In genomic region chr9:16310288-16311145, GRCh38 we compare ENCODE assay signal across 23 cellular contexts.
A peak's percentile ranks its signal among the peaks of the same experiment; 100 is the strongest.
DNase-seq lines count a peak whose midpoint lies in the region; ATAC-seq and TF ChIP-seq lines count a peak whose summit lies in the region.
"Had no signal": no experiment of that assay in that cellular context is flagged by ENCODE, and none has a peak within 500 bp of the region (broad histone marks: within the 10 kb centered on the region; RNA-seq: fewer than 3 reads in every experiment).

No MANE protein-coding gene starts in this region.

- DNase-seq in NCI-H69 (lab: John Stamatoyannopoulos, UW) (peak; percentile 34), nephron progenitor cell (no peak), testis (peak; percentile 37), OCI-M2 (lab: John Stamatoyannopoulos, UW; ENCODE audit: unreplicated experiment) (no peak)
- DNase-seq in central memory CD4-positive, alpha-beta T cell, result no peak
- DNase-seq: activated CD4-positive, alpha-beta T cell treated with anti-CD3 and anti-CD28 coated beads for 4 hours; activated T-cell treated with anti-CD3 and anti-CD28 coated beads, Interleukin-2, amount 50 U/mL, for 1 hour; AML-193; foreskin melanocyte; NCI-H146; stimulated activated CD4-positive, alpha-beta T cell treated with anti-CD3 and anti-CD28 coated beads, Interleukin-4, amount 100 ng/mL, for 24 hours; stimulated activated CD8-positive, alpha-beta memory T cell treated with anti-CD3 and anti-CD28 coated beads, Interleukin-4, amount 100 ng/mL, for 48 hours; T1000 had no signal

- peak overlapping the region; percentile 6 for H3K27ac Mint-ChIP-seq in nephron progenitor cell
- H3K27ac Mint-ChIP-seq: activated naive CD8-positive, alpha-beta T cell had no signal

- H3K36me3 ChIP-seq in gastroesophageal sphincter (no peaks in the 10 kb centered on the region), testis (ENCODE audit: low read depth, missing control alignments) (no peaks in the 10 kb centered on the region)
- H3K36me3 ChIP-seq: cardiac muscle cell, neutrophil, thoracic aorta had no signal

- peaks cover 39% of the 10 kb centered on the region for H3K4me1 Mint-ChIP-seq in nephron progenitor cell

- H3K4me3 Mint-ChIP-seq in nephron progenitor cell, result peak overlapping the region; percentile 6
- H3K4me3 Mint-ChIP-seq: activated naive CD8-positive, alpha-beta T cell had no signal

- H3K27me3 ChIP-seq in gastroesophageal sphincter (no peaks in the 10 kb centered on the region), testis (no peaks in the 10 kb centered on the region)
- H3K27me3 ChIP-seq: neutrophil had no signal

- H3K4me1 ChIP-seq in gastroesophageal sphincter, result peaks cover 0 to 26% (median 3%) of the 10 kb centered on the region in 3 donors
- H3K4me1 ChIP-seq in testis, result peaks cover 24% of the 10 kb centered on the region

- no peak for TF ChIP-seq CTCF in gastroesophageal sphincter (IDR thresholded peaks at IDR 0.05)
- no peak for TF ChIP-seq CTCF in nephron progenitor cell (IDR thresholded peaks at IDR 0.05)
- TF ChIP-seq CTCF in testis (IDR thresholded peaks at IDR 0.05), result no peak

- intact Hi-C loops in testis (cut with DNase I; ENCODE audit: low total_unique reads), result no loop called here

- TF ChIP-seq EP300 in gastroesophageal sphincter (IDR thresholded peaks at IDR 0.05), result no peak

- H3K27me3 Mint-ChIP-seq in nephron progenitor cell (ENCODE audit: low read depth, poor library complexity), result peaks cover 16% of the 10 kb centered on the region
- H3K27me3 Mint-ChIP-seq: activated naive CD8-positive, alpha-beta T cell had no signal

- no peaks in the 10 kb centered on the region for H3K36me3 Mint-ChIP-seq in nephron progenitor cell (ENCODE audit: low read depth)
- H3K36me3 Mint-ChIP-seq: activated naive CD8-positive, alpha-beta T cell had no signal

- 43 to 58% methylated on average over 6 to 10 of the region's 27 CpGs for WGBS in gastroesophageal sphincter (ENCODE audit: low coverage in 1 of 2), 2 donors
- 32 to 33% methylated on average over 25 to 27 of the region's 27 CpGs for WGBS in testis, 2 donors

- ATAC-seq in gastroesophageal sphincter, result peak; percentile 23
- ATAC-seq in HG03432 (IDR thresholded peaks at IDR 0.05; ENCODE audit: unreplicated experiment), result no peak
- no peak for ATAC-seq in esophagus mucosa
- ATAC-seq: HCT116 had no signal

- H3K4me3 ChIP-seq in gastroesophageal sphincter (no peak overlapping the region), testis (no peak overlapping the region)
- H3K4me3 ChIP-seq: cardiac muscle cell, lung, skin epidermis had no signal

- H3K27ac ChIP-seq in gastroesophageal sphincter, result peak overlapping the region in 3 of 4 donors; percentile 28 to 66 (median 52)
- H3K27ac ChIP-seq in testis, result no peak overlapping the region
- H3K27ac ChIP-seq: cardiac muscle cell, neutrophil, skin epidermis, thoracic aorta had no signal

- no peaks in the 10 kb centered on the region for H3K9me3 ChIP-seq in gastroesophageal sphincter
- H3K9me3 ChIP-seq in testis, result no peaks in the 10 kb centered on the region
- H3K9me3 ChIP-seq: neutrophil, thoracic aorta had no signal

- no peaks in the 10 kb centered on the region for H3K9me3 Mint-ChIP-seq in nephron progenitor cell

- TF ChIP-seq POLR2A in gastroesophageal sphincter (IDR thresholded peaks at IDR 0.05) (no peak), testis (IDR thresholded peaks at IDR 0.05) (no peak)

Comparison
In these comparisons a context has a peak if more than half of its experiments do, and no peak if none do; other contexts are left out.
1. DNase-seq: peak in NCI-H69 (single experiment) and testis (single experiment); none in nephron progenitor cell (single experiment), central memory CD4-positive, alpha-beta T cell (single experiment) and OCI-M2 (single experiment).
2. H3K27ac ChIP-seq: peak in gastroesophageal sphincter (3 of 4); none in testis (0 of 2).